17 cellular contexts compared by ENCODE assay signal in the genomic region with DNA sequence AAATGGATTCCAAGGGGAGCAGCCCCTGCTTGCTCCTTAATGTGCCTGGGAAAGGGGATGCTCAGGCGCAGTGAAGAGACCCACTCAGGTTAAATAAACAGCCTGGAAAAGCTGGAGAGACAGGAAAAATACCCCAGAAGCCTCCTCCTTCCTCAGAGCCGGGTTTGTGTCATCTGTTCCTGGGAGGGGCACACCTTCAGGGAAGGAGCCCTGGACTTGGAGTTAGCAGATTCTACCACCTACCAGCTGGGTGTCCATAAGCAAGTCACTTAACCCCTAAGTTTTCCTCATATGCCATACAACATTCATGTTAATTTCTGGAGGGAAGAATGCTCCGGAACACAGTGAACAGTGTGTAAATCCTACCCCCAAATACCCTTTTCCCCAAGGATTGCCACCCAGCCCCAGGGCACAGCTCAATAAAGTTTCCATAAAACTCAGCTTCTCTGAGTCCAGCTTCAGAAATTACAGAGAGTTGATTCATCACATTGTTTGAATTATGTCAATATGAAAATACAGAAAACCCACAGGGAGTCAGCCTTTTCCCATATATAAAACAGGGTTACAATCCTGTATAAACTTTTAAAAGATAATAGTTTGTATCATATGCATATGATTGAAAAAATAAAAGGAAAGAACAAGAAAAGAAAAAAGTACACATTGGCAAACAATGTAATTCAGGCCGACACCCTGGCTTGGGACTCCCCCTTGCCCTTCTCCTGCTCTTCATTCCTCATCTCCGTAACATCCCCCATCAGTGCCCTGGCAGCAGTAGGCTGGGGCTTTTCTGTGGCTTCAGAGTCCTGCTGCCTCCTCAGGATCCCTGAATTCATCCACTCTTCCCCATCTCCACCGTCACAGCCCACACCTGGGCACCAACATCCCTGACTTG.
DNase-seq lines count a peak whose midpoint lies in the region; ATAC-seq and TF ChIP-seq lines count a peak whose summit lies in the region.
"Had no signal": no experiment of that assay in that cellular context is flagged by ENCODE, and none has a peak within 500 bp of the region (broad histone marks: within the 10 kb centered on the region; RNA-seq: fewer than 3 reads in every experiment).

No MANE protein-coding gene starts in this region.

- peaks cover 7% of the 10 kb centered on the region for H3K27me3 Mint-ChIP-seq in activated CD8-positive, alpha-beta T cell treated with anti-CD3 and anti-CD28 coated beads for 36 hours

- POLR2A ChIA-PET in activated CD8-positive, alpha-beta T cell treated with anti-CD3 and anti-CD28 coated beads for 36 hours (lab: Charles Lee) = no interaction called here

- intact Hi-C loops in activated CD8-positive, alpha-beta T cell treated with anti-CD3 and anti-CD28 coated beads for 36 hours (cut with micrococcal nuclease) = no loop called here

- no peaks in the 10 kb centered on the region for H3K36me3 Mint-ChIP-seq in activated CD8-positive, alpha-beta T cell treated with anti-CD3 and anti-CD28 coated beads for 36 hours (ENCODE audit: low read depth)
- H3K36me3 Mint-ChIP-seq: activated naive CD4-positive, alpha-beta T cell treated with anti-CD3 and anti-CD28 coated beads, Interleukin-2, amount 10 ng/mL, durations not matched to agents 7 days and 5 days; stimulated activated effector memory CD8-positive, alpha-beta T cell treated with anti-CD3 and anti-CD28 coated beads, Interleukin-12 subunit alpha, Interleukin-12 subunit beta, amount 100 ng/mL, for 72 hours had no signal

- no peak overlapping the region for H3K4me3 Mint-ChIP-seq in activated CD8-positive, alpha-beta T cell treated with anti-CD3 and anti-CD28 coated beads for 36 hours
- H3K4me3 Mint-ChIP-seq: activated naive CD4-positive, alpha-beta T cell treated with anti-CD3 and anti-CD28 coated beads, Interleukin-2, amount 10 ng/mL, durations not matched to agents 7 days and 5 days; stimulated activated effector memory CD8-positive, alpha-beta T cell treated with anti-CD3 and anti-CD28 coated beads, Interleukin-12 subunit alpha, Interleukin-12 subunit beta, amount 100 ng/mL, for 72 hours had no signal

- DNase-seq in AG09319 (ENCODE audit: extremely low read depth, low read depth) (peak; percentile 32), M059J (ENCODE audit: low read depth) (peak; percentile 81), choroid plexus epithelial cell (ENCODE audit: low read depth) (peak; percentile 50), myocyte (ENCODE audit: low read depth) (peak; percentile 5), NCI-H1092 treated with DMSO at 0.1 percent for 48 hours (lab: John Stamatoyannopoulos, UW) (no peak), SW480 (ENCODE audit: low spot score) (no peak)
- DNase-seq in activated CD8-positive, alpha-beta T cell treated with anti-CD3 and anti-CD28 coated beads for 36 hours = no peak
- DNase-seq: activated naive CD4-positive, alpha-beta T cell treated with anti-CD3 and anti-CD28 coated beads, Interleukin-2, amount 10 ng/mL, durations not matched to agents 7 days and 5 days; cerebellar nuclear complex; KBM-7; NCI-H187 treated with DMSO at 0.1 percent for 48 hours; retina; stimulated activated CD4-positive, alpha-beta T cell treated with anti-CD3 and anti-CD28 coated beads, Interleukin-4, amount 100 ng/mL, for 24 hours had no signal

- no peaks in the 10 kb centered on the region for H3K9me3 Mint-ChIP-seq in activated CD8-positive, alpha-beta T cell treated with anti-CD3 and anti-CD28 coated beads for 36 hours
- H3K9me3 Mint-ChIP-seq: activated naive CD4-positive, alpha-beta T cell treated with anti-CD3 and anti-CD28 coated beads, Interleukin-2, amount 10 ng/mL, durations not matched to agents 7 days and 5 days; stimulated activated effector memory CD8-positive, alpha-beta T cell treated with anti-CD3 and anti-CD28 coated beads, Interleukin-12 subunit alpha, Interleukin-12 subunit beta, amount 100 ng/mL, for 72 hours had no signal

- H3K4me1 Mint-ChIP-seq in activated CD8-positive, alpha-beta T cell treated with anti-CD3 and anti-CD28 coated beads for 36 hours (ENCODE audit: low read depth) = no peaks in the 10 kb centered on the region
- H3K4me1 Mint-ChIP-seq: activated naive CD4-positive, alpha-beta T cell treated with anti-CD3 and anti-CD28 coated beads, Interleukin-2, amount 10 ng/mL, durations not matched to agents 7 days and 5 days; stimulated activated effector memory CD8-positive, alpha-beta T cell treated with anti-CD3 and anti-CD28 coated beads, Interleukin-12 subunit alpha, Interleukin-12 subunit beta, amount 100 ng/mL, for 72 hours had no signal

- TF ChIP-seq CTCF in AG09319 (IDR thresholded peaks at IDR 0.05; ENCODE audit: low read depth, low read length) = no peak
- TF ChIP-seq CTCF in choroid plexus epithelial cell (conservative IDR thresholded peaks at IDR 0.05; ENCODE audit: low read depth, low read length) = peak; percentile 0
- TF ChIP-seq CTCF in activated CD8-positive, alpha-beta T cell treated with anti-CD3 and anti-CD28 coated beads for 36 hours (IDR thresholded peaks at IDR 0.05) = no peak

- no peak for ATAC-seq in esophagus mucosa
- no peak for ATAC-seq in activated CD8-positive, alpha-beta T cell treated with anti-CD3 and anti-CD28 coated beads for 36 hours

- CTCF ChIA-PET in activated CD8-positive, alpha-beta T cell treated with anti-CD3 and anti-CD28 coated beads for 36 hours (lab: Charles Lee) = no interaction called here

- no peak overlapping the region for H3K27ac Mint-ChIP-seq in activated CD8-positive, alpha-beta T cell treated with anti-CD3 and anti-CD28 coated beads for 36 hours
- H3K27ac Mint-ChIP-seq: activated naive CD4-positive, alpha-beta T cell treated with anti-CD3 and anti-CD28 coated beads, Interleukin-2, amount 10 ng/mL, durations not matched to agents 7 days and 5 days; stimulated activated effector memory CD8-positive, alpha-beta T cell treated with anti-CD3 and anti-CD28 coated beads, Interleukin-12 subunit alpha, Interleukin-12 subunit beta, amount 100 ng/mL, for 72 hours had no signal

- H3K4me3 ChIP-seq in choroid plexus epithelial cell (ENCODE audit: low read depth, low read length) = no peak overlapping the region
- H3K4me3 ChIP-seq: BLaER1 treated with 17β-estradiol and CSF1 and Interleukin-3, amounts not matched to agents 10 nM and 100 nM; SK-N-MC had no signal

Comparison
In these comparisons a context has a peak if more than half of its experiments do, and no peak if none do; other contexts are left out.
1. DNase-seq: peak in AG09319 (single experiment), M059J (single experiment), choroid plexus epithelial cell (single experiment) and myocyte (single experiment); none in activated CD8-positive, alpha-beta T cell treated with anti-CD3 and anti-CD28 coated beads for 36 hours (single experiment), NCI-H1092 treated with DMSO at 0.1 percent for 48 hours (single experiment) and SW480 (single experiment).